ENCODE assay signal across 14 cellular contexts in genomic region chr7:51129527-51130472, GRCh38.
DNase-seq lines count a peak whose midpoint lies in the region; TF ChIP-seq lines count a peak whose summit lies in the region.
"Had no signal": no experiment of that assay in that cellular context is flagged by ENCODE, and none has a peak within 500 bp of the region (broad histone marks: within the 10 kb centered on the region; RNA-seq: fewer than 3 reads in every experiment).

No MANE protein-coding gene starts in this region.

- WGBS in neuronal stem cell (ENCODE audit: extremely low coverage in 2 of 2, insufficient read length in 2 of 2, insufficient replicate concordance in 1 of 2), 2 donors = no CpG with 5 or more reads among the region's 8 CpGs
- WGBS in testis, 2 donors = 75 to 76% methylated on average over 8 of the region's 8 CpGs
- 47 to 56% methylated on average over 8 of the region's 8 CpGs for WGBS in GM23248 (ENCODE audit: low coverage in 1 of 2, low lambda C conversion rate in 2 of 2, missing lambda C conversion rate in 2 of 2), 2 experiments

- H3K18ac ChIP-seq in neuronal stem cell (ENCODE audit: low read length) = peak overlapping the region; percentile 30

- H3K79me1 ChIP-seq in neuronal stem cell (ENCODE audit: low read depth, low read length) = no peaks in the 10 kb centered on the region

- H2AK5ac ChIP-seq in neuronal stem cell (ENCODE audit: low read depth, low read length) = no peak overlapping the region

- H2AFZ ChIP-seq in neuronal stem cell (ENCODE audit: low read length) (no peak overlapping the region), GM23248 (no peak overlapping the region)

- peak; percentile 28 for DNase-seq in activated CD8-positive, alpha-beta memory T cell treated with anti-CD3 and anti-CD28 coated beads for 24 hours
- DNase-seq in activated CD8-positive, alpha-beta memory T cell treated with anti-CD3 and anti-CD28 coated beads, Interleukin-2, amount 50 U/mL, for 48 hours = no peak
- DNase-seq in NCI-H146 treated with DMSO at 0.1 percent for 48 hours (lab: John Stamatoyannopoulos, UW; ENCODE audit: unreplicated experiment) (peak; percentile 30), neuronal stem cell (ENCODE audit: low spot score) (no peak), testis (no peak), GM23248 (no peak), H7 (no peak)
- DNase-seq: C1 segment of cervical spinal cord, HCEC 1CT, NCI-H1048, NCI-H187 treated with DMSO at 0.1 percent for 48 hours, NCI-H526 treated with DMSO at 0.1 percent for 48 hours, Peyer's patch had no signal

- H4K8ac ChIP-seq in neuronal stem cell (ENCODE audit: low read depth, low read length) = no peak overlapping the region

- H3K27ac ChIP-seq in VCaP (peak overlapping the region; percentile 29), neuronal stem cell (replicated peaks; ENCODE audit: low read length) (no peak overlapping the region), testis (no peak overlapping the region), GM23248 (no peak overlapping the region)
- H3K27ac ChIP-seq: Peyer's patch had no signal

- H3K9me3 ChIP-seq in neuronal stem cell (replicated peaks in 1 of 2; ENCODE audit: control insufficient read depth in 2 of 2, insufficient read depth in 1 of 2, low read depth in 1 of 2, low read length in 2 of 2) (peaks cover 0 to 2% of the 10 kb centered on the region in 2 donors), testis (no peaks in the 10 kb centered on the region), GM23248 (ENCODE audit: low read depth) (no peaks in the 10 kb centered on the region)
- H3K9me3 ChIP-seq: Peyer's patch had no signal

- no peak overlapping the region for H2BK12ac ChIP-seq in neuronal stem cell (ENCODE audit: low read length)

- H3K23ac ChIP-seq in neuronal stem cell (ENCODE audit: low read depth, low read length, poor library complexity) = no peak overlapping the region

- H3K14ac ChIP-seq in neuronal stem cell (ENCODE audit: low read length) = peak overlapping the region; percentile 39

- in situ Hi-C loops in GM23248 (cut with MboI) = loop anchor here (10.0 kb wide), 1 partner anchor 335 kb away; no protein-coding TSS in a partner anchor

- no peaks in the 10 kb centered on the region for H3K36me3 ChIP-seq in neuronal stem cell (replicated peaks in 1 of 2; ENCODE audit: control insufficient read depth in 2 of 2, insufficient read depth in 2 of 2, low read length in 2 of 2)
- H3K36me3 ChIP-seq in testis (ENCODE audit: low read depth, missing control alignments) = no peaks in the 10 kb centered on the region
- H3K36me3 ChIP-seq in GM23248 (ENCODE audit: low read depth) = no peaks in the 10 kb centered on the region
- peaks cover 8% of the 10 kb centered on the region for H3K36me3 ChIP-seq in H7 (replicated peaks; ENCODE audit: control insufficient read depth, insufficient read depth, low read length)

- H3F3A ChIP-seq in GM23248 (ENCODE audit: insufficient read depth) = no peaks in the 10 kb centered on the region

- no peaks in the 10 kb centered on the region for H3K79me2 ChIP-seq in GM23248 (ENCODE audit: insufficient read depth)

- intact Hi-C loops in testis (cut with DNase I; ENCODE audit: low total_unique reads) = no loop called here

- H3K9me2 ChIP-seq in GM23248 (ENCODE audit: insufficient read depth) = no peaks in the 10 kb centered on the region

- H4K20me1 ChIP-seq in GM23248 (ENCODE audit: insufficient read depth) = no peaks in the 10 kb centered on the region

- no peak overlapping the region for H3K4me3 ChIP-seq in neuronal stem cell (ENCODE audit: low read length in 2 of 2)
- no peak overlapping the region for H3K4me3 ChIP-seq in testis
- H3K4me3 ChIP-seq in GM23248 = no peak overlapping the region
- H3K4me3 ChIP-seq in H7 (ENCODE audit: insufficient read depth, low read depth, low read length) = no peak overlapping the region
- H3K4me3 ChIP-seq: Peyer's patch had no signal

- H3K4ac ChIP-seq in neuronal stem cell (ENCODE audit: low read length) = no peak overlapping the region

- H3K4me2 ChIP-seq in neuronal stem cell (ENCODE audit: insufficient read depth, low read length, poor library complexity, severe bottlenecking) (no peak overlapping the region), GM23248 (ENCODE audit: unreplicated experiment) (no peak overlapping the region)

- no peak overlapping the region for H4K91ac ChIP-seq in neuronal stem cell (ENCODE audit: low read depth, low read length, poor library complexity)

- no peak overlapping the region for H2BK120ac ChIP-seq in neuronal stem cell (ENCODE audit: low read depth, low read length)

- no peak for TF ChIP-seq CTCF in VCaP (conservative IDR thresholded peaks at IDR 0.05)
- TF ChIP-seq CTCF in testis (IDR thresholded peaks at IDR 0.05) = no peak

- TF ChIP-seq POLR2A in testis (IDR thresholded peaks at IDR 0.05) = no peak

- H3K27me3 ChIP-seq in neuronal stem cell (ENCODE audit: control insufficient read depth in 3 of 3, insufficient read depth in 3 of 3, low read depth in 1 of 3, low read length in 3 of 3) = no peaks in the 10 kb centered on the region
- no peaks in the 10 kb centered on the region for H3K27me3 ChIP-seq in testis
- no peaks in the 10 kb centered on the region for H3K27me3 ChIP-seq in GM23248 (replicated peaks; ENCODE audit: insufficient read depth)
- H3K27me3 ChIP-seq in H7 (ENCODE audit: control insufficient read depth, insufficient read depth, low read length) = no peaks in the 10 kb centered on the region
- H3K27me3 ChIP-seq: Peyer's patch had no signal

- H3K9ac ChIP-seq in neuronal stem cell (ENCODE audit: low read depth, low read length, poor library complexity) = no peak overlapping the region
- no peak overlapping the region for H3K9ac ChIP-seq in GM23248

- no peak overlapping the region for H2BK5ac ChIP-seq in neuronal stem cell (ENCODE audit: low read length)

- H3K4me1 ChIP-seq in neuronal stem cell (ENCODE audit: control insufficient read depth in 2 of 2, insufficient read depth in 1 of 2, low read depth in 1 of 2, low read length in 2 of 2) (peaks cover 0 to 8% of the 10 kb centered on the region in 2 donors), testis (no peaks in the 10 kb centered on the region), GM23248 (ENCODE audit: insufficient read depth) (no peaks in the 10 kb centered on the region)
- H3K4me1 ChIP-seq: Peyer's patch had no signal

- no peak overlapping the region for H2BK15ac ChIP-seq in neuronal stem cell (ENCODE audit: low read length)

Comparison
In these comparisons a context has a peak if more than half of its experiments do, and no peak if none do; other contexts are left out.
1. DNase-seq: peak in activated CD8-positive, alpha-beta memory T cell treated with anti-CD3 and anti-CD28 coated beads for 24 hours (single experiment) and NCI-H146 treated with DMSO at 0.1 percent for 48 hours (single experiment); none in activated CD8-positive, alpha-beta memory T cell treated with anti-CD3 and anti-CD28 coated beads, Interleukin-2, amount 50 U/mL, for 48 hours (single experiment), neuronal stem cell (single experiment), testis (single experiment), GM23248 (single experiment) and H7 (single experiment).